Comparison of ENCODE assay signal across 16 cellular contexts in genomic region chr12:116727261-116727660, GRCh38.
"Had no signal": no experiment of that assay in that cellular context is flagged by ENCODE, and none has a peak within 500 bp of the region (broad histone marks: within the 10 kb centered on the region; RNA-seq: fewer than 3 reads in every experiment).

No MANE protein-coding gene starts in this region.

- H3K9ac ChIP-seq: neural progenitor cell had no signal

- FAIRE-seq: TTC549 had no signal

- H3K27me3 ChIP-seq: breast epithelium, gastrocnemius medialis, heart left ventricle, neural progenitor cell, tibial nerve had no signal

- DNase-seq: activated CD4-positive, alpha-beta T cell treated with anti-CD3 and anti-CD28 coated beads, Interleukin-2, amount 10 ng/mL, durations not matched to agents 7 days and 5 days; activated CD4-positive, CD25-positive, alpha-beta regulatory T cell; activated CD8-positive, alpha-beta memory T cell treated with anti-CD3 and anti-CD28 coated beads, Interleukin-2, amount 50 U/mL, for 48 hours; aorta; erythroblast; gastrocnemius medialis; heart left ventricle; left cardiac atrium; mammary epithelial cell; naive B cell; stimulated activated CD4-positive, alpha-beta T cell treated with anti-CD3 and anti-CD28 coated beads, Interleukin-12 subunit alpha, Interleukin-12 subunit beta, amount 100 ng/mL, for 4 hours had no signal

- H3K4me3 ChIP-seq: breast epithelium, gastrocnemius medialis, heart left ventricle, neural progenitor cell, tibial nerve had no signal

- H3K36me3 ChIP-seq: breast epithelium, neural progenitor cell had no signal

- H2AFZ ChIP-seq: neural progenitor cell had no signal

- H3K4me1 ChIP-seq: breast epithelium, neural progenitor cell had no signal

- H3K9me3 ChIP-seq: breast epithelium, gastrocnemius medialis, heart left ventricle, tibial nerve had no signal

- ATAC-seq: gastrocnemius medialis; stimulated activated effector memory CD8-positive, alpha-beta T cell treated with anti-CD3 and anti-CD28 coated beads, Interleukin-12 subunit alpha, Interleukin-12 subunit beta, amount 100 ng/mL, for 72 hours had no signal

- H3K4me2 ChIP-seq: neural progenitor cell had no signal

- H3K27ac ChIP-seq: breast epithelium, gastrocnemius medialis, neural progenitor cell, tibial nerve had no signal
